ENCODE assay signal across 9 cellular contexts in the genomic region with DNA sequence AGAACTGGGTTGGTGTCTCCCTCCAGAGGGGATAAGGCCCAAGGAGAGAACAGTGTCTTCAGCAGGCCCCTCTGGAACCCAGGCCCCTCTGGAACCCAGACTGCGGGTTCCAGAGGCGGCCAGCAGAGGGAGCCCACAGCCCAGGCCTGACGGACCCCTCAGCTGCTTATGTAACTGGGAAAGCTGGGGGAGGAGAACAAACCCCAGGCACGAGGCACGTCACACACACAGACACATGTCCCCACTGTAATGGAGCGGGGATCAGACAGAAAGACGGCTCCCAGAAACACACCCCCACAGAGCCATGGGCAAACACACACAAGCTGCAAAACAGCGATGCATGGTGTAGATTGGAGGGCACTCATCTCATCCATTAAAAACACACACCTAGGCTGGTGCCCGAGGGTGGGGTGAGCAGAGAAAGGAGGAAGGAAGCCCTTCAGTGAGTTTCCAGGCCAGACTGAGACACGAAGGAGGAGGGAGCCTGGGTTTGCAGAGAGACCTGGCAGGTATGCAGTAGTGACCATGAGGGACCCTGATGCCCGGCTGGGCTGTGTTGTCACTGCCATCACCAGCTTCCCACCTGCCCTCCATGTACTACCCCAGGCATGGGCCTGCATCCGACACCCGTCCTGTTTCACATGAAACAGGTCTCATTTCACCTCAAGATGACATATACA. TPM values are rescaled to one million over a fixed set of nuclear protein-coding genes. Genes with fewer than 3 reads are reported as not detected.
DNase-seq lines count a peak whose midpoint lies in the region; ATAC-seq and TF ChIP-seq lines count a peak whose summit lies in the region.
"Had no signal": no experiment of that assay in that cellular context is flagged by ENCODE, and none has a peak within 500 bp of the region (broad histone marks: within the 10 kb centered on the region; RNA-seq: fewer than 3 reads in every experiment).

No MANE protein-coding gene starts in this region.

- peak overlapping the region; percentile 56 for H3K27ac ChIP-seq in effector memory CD4-positive, alpha-beta T cell (ENCODE audit: insufficient read depth, low read length, poor library complexity, severe bottlenecking)

- no peak for ATAC-seq in GM19455 (IDR thresholded peaks at IDR 0.05; ENCODE audit: unreplicated experiment)

- H3K9me3 ChIP-seq in NT2/D1 (ENCODE audit: insufficient read depth, low read length): no peaks in the 10 kb centered on the region
- no peaks in the 10 kb centered on the region for H3K9me3 ChIP-seq in effector memory CD4-positive, alpha-beta T cell (ENCODE audit: control insufficient read depth, low read length)

- no peaks in the 10 kb centered on the region for H3K36me3 ChIP-seq in NT2/D1 (ENCODE audit: insufficient read depth, insufficient read length, low read length)
- no peaks in the 10 kb centered on the region for H3K36me3 ChIP-seq in effector memory CD4-positive, alpha-beta T cell (ENCODE audit: control insufficient read depth, insufficient read depth, low read length)

- peaks cover 11% of the 10 kb centered on the region for H3K27me3 ChIP-seq in NT2/D1 (ENCODE audit: insufficient read depth, insufficient read length)
- H3K27me3 ChIP-seq in effector memory CD4-positive, alpha-beta T cell (replicated peaks; ENCODE audit: control insufficient read depth, insufficient read depth, low read length, poor library complexity, severe bottlenecking): no peaks in the 10 kb centered on the region

- peaks cover 37% of the 10 kb centered on the region for H3K4me1 ChIP-seq in NT2/D1 (ENCODE audit: insufficient read depth, insufficient read length)
- peaks cover 30% of the 10 kb centered on the region for H3K4me1 ChIP-seq in effector memory CD4-positive, alpha-beta T cell (ENCODE audit: control insufficient read depth, insufficient read depth, low read length, poor library complexity, severe bottlenecking)

- H3K27ac Mint-ChIP-seq in mesothelial cell of epicardium: peak overlapping the region; percentile 69
- H3K27ac Mint-ChIP-seq: natural killer cell treated with Interleukin-12 subunit alpha and Interleukin-12 subunit beta and Interleukin-15 and Interleukin-18, amount 100 ng/mL, for 72 hours had no signal

- peaks cover 27% of the 10 kb centered on the region for H3K4me1 Mint-ChIP-seq in mesothelial cell of epicardium

- no peak overlapping the region for H3K4me3 ChIP-seq in NT2/D1 (ENCODE audit: insufficient read length, low read depth)
- H3K4me3 ChIP-seq in effector memory CD4-positive, alpha-beta T cell (ENCODE audit: insufficient read depth, low read depth, low read length, poor library complexity, severe bottlenecking): no peak overlapping the region

- H3K4me3 Mint-ChIP-seq in mesothelial cell of epicardium: peak overlapping the region; percentile 7
- H3K4me3 Mint-ChIP-seq: natural killer cell treated with Interleukin-12 subunit alpha and Interleukin-12 subunit beta and Interleukin-15 and Interleukin-18, amount 100 ng/mL, for 72 hours had no signal

- no peaks in the 10 kb centered on the region for H3K27me3 Mint-ChIP-seq in mesothelial cell of epicardium (ENCODE audit: low read depth)
- H3K27me3 Mint-ChIP-seq: natural killer cell treated with Interleukin-12 subunit alpha and Interleukin-12 subunit beta and Interleukin-15 and Interleukin-18, amount 100 ng/mL, for 72 hours had no signal

- no peaks in the 10 kb centered on the region for H3K9me3 Mint-ChIP-seq in mesothelial cell of epicardium
- H3K9me3 Mint-ChIP-seq: natural killer cell treated with Interleukin-12 subunit alpha and Interleukin-12 subunit beta and Interleukin-15 and Interleukin-18, amount 100 ng/mL, for 72 hours had no signal

- peak; percentile 94 for DNase-seq in GM03348 (ENCODE audit: low spot score)
- DNase-seq in HuH-7.5 (ENCODE audit: low spot score): peak; percentile 90
- DNase-seq in NT2/D1 (ENCODE audit: low read depth, low spot score): peak; percentile 71
- DNase-seq in activated CD8-positive, alpha-beta memory T cell treated with anti-CD3 and anti-CD28 coated beads for 4 hours (ENCODE audit: low read depth in 2 of 2): peak; percentile 56 to 61
- peak; percentile 53 to 60 (median 58) for DNase-seq in effector memory CD4-positive, alpha-beta T cell
- DNase-seq in mesothelial cell of epicardium (ENCODE audit: low spot score in 2 of 2, unreplicated experiment in 2 of 2): peak; percentile 47 to 81
- peak; percentile 52 to 59 for DNase-seq in stimulated activated CD8-positive, alpha-beta memory T cell treated with anti-CD3 and anti-CD28 coated beads, Interleukin-15, amount 100 ng/mL, for 4 hours (ENCODE audit: low read depth in 2 of 2)

- TF ChIP-seq CTCF in mesothelial cell of epicardium (IDR thresholded peaks at IDR 0.05; ENCODE audit: unreplicated experiment): peak; percentile 85

- H3K36me3 Mint-ChIP-seq in mesothelial cell of epicardium: no peaks in the 10 kb centered on the region
- H3K36me3 Mint-ChIP-seq: natural killer cell treated with Interleukin-12 subunit alpha and Interleukin-12 subunit beta and Interleukin-15 and Interleukin-18, amount 100 ng/mL, for 72 hours had no signal

- peak overlapping the region; percentile 57 for H3K9ac ChIP-seq in NT2/D1 (ENCODE audit: insufficient read length, low read depth)

RNA-seq across cellular contexts. Expression of gene IGSF8, which starts 2.8 kb away (rescaled TPM):
- total RNA-seq in mesothelial cell of epicardium: 32.3 to 36.3 TPM (median 33.2 TPM) in 3 replicates

RNA-seq across cellular contexts. Expression of gene ATP1A2, which starts 14.4 kb away (rescaled TPM):
- 0.54 to 0.76 TPM (median 0.64 TPM) in 3 replicates for total RNA-seq in mesothelial cell of epicardium
- total RNA-seq: natural killer cell treated with Interleukin-12 subunit alpha and Interleukin-12 subunit beta and Interleukin-15 and Interleukin-18, amount 100 ng/mL, for 72 hours had no signal

RNA-seq across cellular contexts. Expression of gene KCNJ9, which starts 19.8 kb away (rescaled TPM):
- total RNA-seq in mesothelial cell of epicardium: 0.07 to 0.09 TPM in 2 of 3 replicates, not detected in the other
- total RNA-seq: natural killer cell treated with Interleukin-12 subunit alpha and Interleukin-12 subunit beta and Interleukin-15 and Interleukin-18, amount 100 ng/mL, for 72 hours had no signal

RNA-seq across cellular contexts. Expression of gene KCNJ10, which starts 31.2 kb away (rescaled TPM):
- 0.14 to 0.27 TPM (median 0.22 TPM) in 3 replicates for total RNA-seq in mesothelial cell of epicardium

RNA-seq across cellular contexts. Expression of gene ATP1A4, which starts 50.2 kb away (rescaled TPM):
- 0.29 to 0.38 TPM (median 0.33 TPM) in 3 replicates for total RNA-seq in mesothelial cell of epicardium
- total RNA-seq: natural killer cell treated with Interleukin-12 subunit alpha and Interleukin-12 subunit beta and Interleukin-15 and Interleukin-18, amount 100 ng/mL, for 72 hours had no signal
